In genomic region chrX:143633530-143634372, GRCh38 we compare ENCODE assay signal across 11 cellular contexts. TPM values are rescaled to one million over a fixed set of nuclear protein-coding genes. Genes with fewer than 3 reads are reported as not detected.
DNase-seq lines count a peak whose midpoint lies in the region; ATAC-seq and TF ChIP-seq lines count a peak whose summit lies in the region.
"Had no signal": no experiment of that assay in that cellular context is flagged by ENCODE, and none has a peak within 500 bp of the region (broad histone marks: within the 10 kb centered on the region; RNA-seq: fewer than 3 reads in every experiment).

No MANE protein-coding gene starts in this region.

- no peak overlapping the region for H3K9ac ChIP-seq in endodermal cell (ENCODE audit: extremely low read depth, low read length, poor library complexity, severe bottlenecking)

- TF ChIP-seq CTCF in endodermal cell (conservative IDR thresholded peaks at IDR 0.05), result peak; percentile 20
- no peak for TF ChIP-seq CTCF in nephron progenitor cell (IDR thresholded peaks at IDR 0.05)
- TF ChIP-seq CTCF in upper lobe of right lung (IDR thresholded peaks at IDR 0.05), result no peak

- H3K27me3 ChIP-seq in endodermal cell (ENCODE audit: control insufficient read depth, insufficient read depth, low read length, poor library complexity, severe bottlenecking), result peaks cover 17% of the 10 kb centered on the region
- peaks cover 3% of the 10 kb centered on the region for H3K27me3 ChIP-seq in upper lobe of right lung

- H3K9me3 ChIP-seq in endodermal cell (ENCODE audit: control insufficient read depth, low read length) (peaks cover 7% of the 10 kb centered on the region), upper lobe of right lung (no peaks in the 10 kb centered on the region)

- H3K27me3 Mint-ChIP-seq in endodermal cell (ENCODE audit: insufficient read depth) (peaks cover 19% of the 10 kb centered on the region), nephron progenitor cell (ENCODE audit: low read depth, poor library complexity) (peaks cover 11% of the 10 kb centered on the region)
- H3K27me3 Mint-ChIP-seq in activated T-helper 17 cell treated with anti-CD3 and anti-CD28 coated beads, Interleukin-2, amount 50 U/mL, for 72 hours, result peaks cover 11% of the 10 kb centered on the region

- H3K36me3 ChIP-seq in endodermal cell (ENCODE audit: control insufficient read depth, insufficient read depth, low read length), result no peaks in the 10 kb centered on the region
- H3K36me3 ChIP-seq in upper lobe of right lung, result no peaks in the 10 kb centered on the region

- H3K9me3 Mint-ChIP-seq in endodermal cell (peaks cover 58% of the 10 kb centered on the region), nephron progenitor cell (peaks cover 58% of the 10 kb centered on the region)
- no peaks in the 10 kb centered on the region for H3K9me3 Mint-ChIP-seq in activated T-helper 17 cell treated with anti-CD3 and anti-CD28 coated beads, Interleukin-2, amount 50 U/mL, for 72 hours

- peak overlapping the region; percentile 74 for H3K4me3 Mint-ChIP-seq in endodermal cell
- peak overlapping the region; percentile 86 for H3K4me3 Mint-ChIP-seq in nephron progenitor cell
- H3K4me3 Mint-ChIP-seq in activated T-helper 17 cell treated with anti-CD3 and anti-CD28 coated beads, Interleukin-2, amount 50 U/mL, for 72 hours, result no peak overlapping the region
- H3K4me3 Mint-ChIP-seq: HFFc6, IgD-negative memory B cell had no signal

- peak; percentile 48 for ATAC-seq in upper lobe of right lung
- ATAC-seq in activated T-helper 17 cell treated with anti-CD3 and anti-CD28 coated beads, Interleukin-2, amount 50 U/mL, for 72 hours (replicated peaks), result no peak
- ATAC-seq: naive thymus-derived CD8-positive, alpha-beta T cell had no signal

- H3K4me3 ChIP-seq in endodermal cell (ENCODE audit: low read length), result no peak overlapping the region
- H3K4me3 ChIP-seq in upper lobe of right lung, result peak overlapping the region; percentile 39

- H3K27ac ChIP-seq in endodermal cell (ENCODE audit: low read depth, low read length), result no peak overlapping the region
- H3K27ac ChIP-seq in upper lobe of right lung, result no peak overlapping the region

- intact Hi-C loops in upper lobe of right lung (cut with DNase I), result no loop called here

- peaks cover 2% of the 10 kb centered on the region for H3K4me1 Mint-ChIP-seq in endodermal cell
- peaks cover 28% of the 10 kb centered on the region for H3K4me1 Mint-ChIP-seq in nephron progenitor cell
- H3K4me1 Mint-ChIP-seq in activated T-helper 17 cell treated with anti-CD3 and anti-CD28 coated beads, Interleukin-2, amount 50 U/mL, for 72 hours, result no peaks in the 10 kb centered on the region
- H3K4me1 Mint-ChIP-seq: IgD-negative memory B cell had no signal

- DNase-seq in NCI-H82 (lab: John Stamatoyannopoulos, UW) (peak; percentile 26), NCI-H82 treated with DMSO at 0.1 percent for 48 hours (lab: John Stamatoyannopoulos, UW; ENCODE audit: unreplicated experiment) (no peak), endodermal cell (peak; percentile 66), nephron progenitor cell (peak; percentile 44), upper lobe of right lung (no peak), GF-D8 (lab: John Stamatoyannopoulos, UW) (no peak), ureter (ENCODE audit: low spot score) (no peak)
- DNase-seq: HFFc6; naive thymus-derived CD8-positive, alpha-beta T cell had no signal

- H3K4me1 ChIP-seq in endodermal cell (ENCODE audit: control insufficient read depth, insufficient read depth, low read length) (no peaks in the 10 kb centered on the region), upper lobe of right lung (no peaks in the 10 kb centered on the region)

- WGBS in endodermal cell (ENCODE audit: insufficient coverage in 1 of 2, insufficient read length in 1 of 2), 2 experiments, result 0 to 41% methylated on average over 5 to 65 of the region's 65 CpGs

- H3K36me3 Mint-ChIP-seq in endodermal cell (ENCODE audit: low read depth) (peaks cover 13% of the 10 kb centered on the region), nephron progenitor cell (ENCODE audit: low read depth) (peaks cover 23% of the 10 kb centered on the region)
- H3K36me3 Mint-ChIP-seq in activated T-helper 17 cell treated with anti-CD3 and anti-CD28 coated beads, Interleukin-2, amount 50 U/mL, for 72 hours (ENCODE audit: low read depth), result peaks cover 6% of the 10 kb centered on the region
- H3K36me3 Mint-ChIP-seq: IgD-negative memory B cell had no signal

- no peak overlapping the region for H3K27ac Mint-ChIP-seq in endodermal cell
- no peak overlapping the region for H3K27ac Mint-ChIP-seq in nephron progenitor cell
- H3K27ac Mint-ChIP-seq in activated T-helper 17 cell treated with anti-CD3 and anti-CD28 coated beads, Interleukin-2, amount 50 U/mL, for 72 hours, result no peak overlapping the region
- H3K27ac Mint-ChIP-seq: HFFc6, IgD-negative memory B cell had no signal

RNA-seq across cellular contexts. Expression of gene SLITRK4, which starts 2.1 kb away (rescaled TPM):
- total RNA-seq in endodermal cell, result 10 to 100 TPM in 1 of 2 donors, 1 to 10 TPM in 1; 5.6 to 11.5 TPM
- 2.8 TPM for polyA plus RNA-seq in endodermal cell (2013, experiment 1 of 2)
- 1.9 TPM for polyA plus RNA-seq in endodermal cell (2013, experiment 2 of 2)
- total RNA-seq in upper lobe of right lung, result 0.58 TPM
- 0.18 TPM for total RNA-seq in ureter
- not detected for total RNA-seq in activated T-helper 17 cell treated with anti-CD3 and anti-CD28 coated beads, Interleukin-2, amount 50 U/mL, for 72 hours
- total RNA-seq: HFFc6; naive thymus-derived CD8-positive, alpha-beta T cell had no signal
- polyA plus RNA-seq: IgD-negative memory B cell; naive thymus-derived CD8-positive, alpha-beta T cell had no signal

Comparison
In these comparisons a context has a peak if more than half of its experiments do, and no peak if none do; other contexts are left out.
1. DNase-seq: peak in NCI-H82 (single experiment), endodermal cell (single experiment) and nephron progenitor cell (single experiment); none in NCI-H82 treated with DMSO at 0.1 percent for 48 hours (single experiment), upper lobe of right lung (single experiment), GF-D8 (single experiment) and ureter (single experiment).